In the genomic region with DNA sequence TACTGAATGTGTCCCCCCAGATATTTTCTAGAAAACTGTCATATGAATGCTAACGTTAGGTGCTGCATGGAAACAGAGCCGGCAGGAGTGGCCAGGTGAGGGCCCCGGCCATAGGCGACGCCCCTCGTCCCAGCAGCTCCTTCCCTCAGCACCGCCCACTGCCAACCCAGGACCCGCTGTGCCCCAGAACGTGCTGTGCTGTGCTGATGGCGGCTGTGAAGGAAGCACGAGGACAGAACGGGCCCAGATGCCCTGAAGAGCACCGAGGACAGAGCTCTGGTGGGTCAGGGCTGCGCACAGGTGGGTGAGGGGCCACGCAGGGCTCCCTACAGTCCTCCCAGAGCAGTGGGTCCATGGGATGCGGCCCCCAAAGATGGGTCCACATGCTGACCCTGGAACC, we compare ENCODE assay signal across 30 cellular contexts. TPM values are rescaled to one million over a fixed set of nuclear protein-coding genes. Genes with fewer than 3 reads are reported as not detected.
DNase-seq lines count a peak whose midpoint lies in the region; ATAC-seq, FAIRE-seq and TF ChIP-seq lines count a peak whose summit lies in the region.
"Had no signal": no experiment of that assay in that cellular context is flagged by ENCODE, and none has a peak within 500 bp of the region (broad histone marks: within the 10 kb centered on the region; RNA-seq: fewer than 3 reads in every experiment).

No MANE protein-coding gene starts in this region.

- POLR2A ChIA-PET in activated naive CD8-positive, alpha-beta T cell treated with anti-CD3 and anti-CD28 coated beads, Interleukin-2, amount 10 ng/mL, durations not matched to agents 7 days and 5 days (lab: Charles Lee), result interaction anchor here (1.2 kb wide), 1 partner anchor 30 kb away, joined by 3 read pairs; the partner anchor contains the start of gene LPCAT1

- H3K4me3 Mint-ChIP-seq in activated T-cell treated with anti-CD3 and anti-CD28 coated beads, Interleukin-2, amount 50 U/mL, for 4 hours, result peak overlapping the region; percentile 26
- peak overlapping the region; percentile 10 for H3K4me3 Mint-ChIP-seq in activated naive CD8-positive, alpha-beta T cell treated with anti-CD3 and anti-CD28 coated beads, Interleukin-2, amount 10 ng/mL, durations not matched to agents 7 days and 5 days

- no peaks in the 10 kb centered on the region for H3K9me3 Mint-ChIP-seq in activated T-cell treated with anti-CD3 and anti-CD28 coated beads, Interleukin-2, amount 50 U/mL, for 4 hours
- H3K9me3 Mint-ChIP-seq in activated naive CD8-positive, alpha-beta T cell treated with anti-CD3 and anti-CD28 coated beads, Interleukin-2, amount 10 ng/mL, durations not matched to agents 7 days and 5 days, result no peaks in the 10 kb centered on the region
- H3K9me3 Mint-ChIP-seq: naive thymus-derived CD8-positive, alpha-beta T cell had no signal

- H3K27ac ChIP-seq in spleen, result peak overlapping the region; percentile 67 to 96 (median 90)
- H3K27ac ChIP-seq: brain microvascular endothelial cell, C4-2B, foreskin keratinocyte, hepatocyte, KMS-11, ovary had no signal

- H3K4me1 Mint-ChIP-seq in activated T-cell treated with anti-CD3 and anti-CD28 coated beads, Interleukin-2, amount 50 U/mL, for 4 hours (ENCODE audit: low read depth), result peaks cover 39% of the 10 kb centered on the region
- H3K4me1 Mint-ChIP-seq in activated naive CD8-positive, alpha-beta T cell treated with anti-CD3 and anti-CD28 coated beads, Interleukin-2, amount 10 ng/mL, durations not matched to agents 7 days and 5 days, result peaks cover 51% of the 10 kb centered on the region

- ATAC-seq in activated T-cell treated with anti-CD3 and anti-CD28 coated beads, Interleukin-2, amount 50 U/mL, for 4 hours, result no peak
- no peak for ATAC-seq in activated naive CD8-positive, alpha-beta T cell treated with anti-CD3 and anti-CD28 coated beads, Interleukin-2, amount 10 ng/mL, durations not matched to agents 7 days and 5 days (ENCODE audit: low read depth)
- no peak for ATAC-seq in HG02852 (IDR thresholded peaks at IDR 0.05; ENCODE audit: unreplicated experiment)
- ATAC-seq: esophagus mucosa, foreskin keratinocyte had no signal

- peak overlapping the region; percentile 21 for H3K27ac Mint-ChIP-seq in activated naive CD8-positive, alpha-beta T cell treated with anti-CD3 and anti-CD28 coated beads, Interleukin-2, amount 10 ng/mL, durations not matched to agents 7 days and 5 days

- H3K4me3 ChIP-seq in spleen, result peak overlapping the region in 4 of 8 donors; percentile 16 to 62 (median 32)
- H3K4me3 ChIP-seq: hepatocyte, ovary had no signal

- TF ChIP-seq CTCF in spleen (IDR thresholded peaks at IDR 0.05 in 8 of 11, conservative IDR thresholded peaks at IDR 0.05 in 3 of 11), result no peak

- H3K27me3 Mint-ChIP-seq in activated T-cell treated with anti-CD3 and anti-CD28 coated beads, Interleukin-2, amount 50 U/mL, for 4 hours (ENCODE audit: low read depth), result no peaks in the 10 kb centered on the region
- no peaks in the 10 kb centered on the region for H3K27me3 Mint-ChIP-seq in activated naive CD8-positive, alpha-beta T cell treated with anti-CD3 and anti-CD28 coated beads, Interleukin-2, amount 10 ng/mL, durations not matched to agents 7 days and 5 days
- H3K27me3 Mint-ChIP-seq: naive thymus-derived CD8-positive, alpha-beta T cell had no signal

- H3K36me3 ChIP-seq in spleen, result peaks cover 0 to 90% (median 51%) of the 10 kb centered on the region in 6 donors
- H3K36me3 ChIP-seq: ovary had no signal

- peaks cover 41 to 100% (median 93%) of the 10 kb centered on the region in 6 donors for H3K4me1 ChIP-seq in spleen
- H3K4me1 ChIP-seq: foreskin keratinocyte had no signal

- no peak for DNase-seq in activated T-cell treated with anti-CD3 and anti-CD28 coated beads, Interleukin-2, amount 50 U/mL, for 4 hours
- DNase-seq in activated T-cell treated with anti-CD3 and anti-CD28 coated beads, Interleukin-2, amount 50 U/mL, for 48 hours, result no peak
- DNase-seq in GM12892 (ENCODE audit: insufficient read length), result no peak
- DNase-seq in activated naive CD8-positive, alpha-beta T cell treated with anti-CD3 and anti-CD28 coated beads, Interleukin-2, amount 10 ng/mL, durations not matched to agents 7 days and 5 days, result no peak
- DNase-seq in spleen, result no peak
- DNase-seq in central memory CD4-positive, alpha-beta T cell, result no peak
- no peak for DNase-seq in D341Med (ENCODE audit: low spot score)
- DNase-seq: ACHN; activated CD4-positive, alpha-beta T cell treated with anti-CD3 and anti-CD28 coated beads for 4 hours; activated gamma-delta T cell; brain microvascular endothelial cell; effector CD8-positive, alpha-beta T cell; foreskin keratinocyte; H7; NCI-H2171 treated with DMSO at 0.1 percent for 48 hours; NCI-H524; ovary; stimulated activated CD4-positive, alpha-beta T cell treated with anti-CD3 and anti-CD28 coated beads, Interleukin-2, amount 100 ng/mL, for 48 hours; stimulated activated naive CD4-positive, alpha-beta T cell; T-helper 1 cell had no signal

- FAIRE-seq in GM12892 (lab: Jason Lieb, UNC), result no peak
- FAIRE-seq: colon had no signal

- WGBS in spleen, 5 donors, result 86 to 99% (median 93%) methylated on average over 7 to 16 of the region's 16 CpGs

- intact Hi-C loops in spleen (cut with DNase I; ENCODE audit: low total_unique reads), result loop anchor here (5.0 kb wide), 1 partner anchor 34 kb away; no protein-coding TSS in a partner anchor

- TF ChIP-seq POLR2A in GM12892 (IDR thresholded peaks at IDR 0.05; ENCODE audit: low read depth, low read length), result peak; percentile 51; the same call in 1 of the 2 replicates
- no peak for TF ChIP-seq POLR2A in spleen (IDR thresholded peaks at IDR 0.05)

- peaks cover 43% of the 10 kb centered on the region for H3K36me3 Mint-ChIP-seq in activated T-cell treated with anti-CD3 and anti-CD28 coated beads, Interleukin-2, amount 50 U/mL, for 4 hours (ENCODE audit: insufficient read depth)
- peaks cover 25% of the 10 kb centered on the region for H3K36me3 Mint-ChIP-seq in activated naive CD8-positive, alpha-beta T cell treated with anti-CD3 and anti-CD28 coated beads, Interleukin-2, amount 10 ng/mL, durations not matched to agents 7 days and 5 days

- H3K27me3 ChIP-seq in spleen (replicated peaks in 1 of 7), result no peaks in the 10 kb centered on the region
- H3K27me3 ChIP-seq: brain microvascular endothelial cell, foreskin keratinocyte, hepatocyte, ovary had no signal

- H3K9me3 ChIP-seq in spleen, result no peaks in the 10 kb centered on the region
- H3K9me3 ChIP-seq: ovary had no signal

RNA-seq across cellular contexts. Expression of gene LPCAT1, which starts 30.3 kb away (rescaled TPM):
- 10 to 100 TPM; 60.6 to 76.8 (median 65.7) TPM for total RNA-seq in activated T-cell treated with anti-CD3 and anti-CD28 coated beads, Interleukin-2, amount 50 U/mL, for 4 hours
- 63.8 TPM for polyA plus RNA-seq in GM12892 (2012; ENCODE audit: missing spikeins)
- 10 to 100 TPM; 70.8 to 72.2 TPM for total RNA-seq in activated naive CD8-positive, alpha-beta T cell treated with anti-CD3 and anti-CD28 coated beads, Interleukin-2, amount 10 ng/mL, durations not matched to agents 7 days and 5 days
- total RNA-seq in spleen, result 100 to 1,000 TPM; 126 to 322 (median 223) TPM
- 100 to 1,000 TPM in 1 of 3 donors, 10 to 100 TPM in 2; 52.2 to 123 (median 94.8) TPM for polyA plus RNA-seq in spleen

RNA-seq across cellular contexts. Expression of gene SLC6A3, which starts 48.2 kb away (rescaled TPM):
- total RNA-seq in activated T-cell treated with anti-CD3 and anti-CD28 coated beads, Interleukin-2, amount 50 U/mL, for 4 hours, result not detected
- polyA plus RNA-seq in GM12892 (2012; ENCODE audit: missing spikeins), result not detected
- total RNA-seq in activated naive CD8-positive, alpha-beta T cell treated with anti-CD3 and anti-CD28 coated beads, Interleukin-2, amount 10 ng/mL, durations not matched to agents 7 days and 5 days, result under 1 TPM in 1 of 2 experiments, not detected in 1; 0.08 TPM
- total RNA-seq in spleen, result under 1 TPM in 3 of 7 donors, not detected in 4; 0.09 to 0.27 (median 0.18) TPM
- polyA plus RNA-seq in spleen, result under 1 TPM; 0.02 to 0.06 (median 0.03) TPM
- total RNA-seq: foreskin keratinocyte, hepatocyte, mesenteric fat pad, RPMI7951, SK-MEL-5 had no signal
- polyA plus RNA-seq: foreskin keratinocyte, hepatocyte had no signal
